9 cellular contexts compared by ENCODE assay signal in genomic region chrX:40651620-40652223, GRCh38. TPM values are rescaled to one million over a fixed set of nuclear protein-coding genes. Genes with fewer than 3 reads are reported as not detected.
DNase-seq lines count a peak whose midpoint lies in the region; ATAC-seq and TF ChIP-seq lines count a peak whose summit lies in the region.
"Had no signal": no experiment of that assay in that cellular context is flagged by ENCODE, and none has a peak within 500 bp of the region (broad histone marks: within the 10 kb centered on the region; RNA-seq: fewer than 3 reads in every experiment).

No MANE protein-coding gene starts in this region.

- H3K4me3 ChIP-seq in fibroblast of mammary gland (ENCODE audit: control insufficient read depth, low read depth, low read length) (no peak overlapping the region), tibial nerve (no peak overlapping the region)

- H3K27me3 Mint-ChIP-seq in CD14-positive monocyte (ENCODE audit: low read depth in 3 of 3), result peaks cover 0 to 24% (median 0%) of the 10 kb centered on the region in 3 donors

- H3K4me1 ChIP-seq in tibial nerve, result peaks cover 0 to 4% (median 0%) of the 10 kb centered on the region in 4 donors

- no peak for TF ChIP-seq POLR2A in tibial nerve (IDR thresholded peaks at IDR 0.05)

- TF ChIP-seq EP300 in Ishikawa (IDR thresholded peaks at IDR 0.05; ENCODE audit: borderline replicate concordance) (no peak), tibial nerve (IDR thresholded peaks at IDR 0.05) (no peak)

- H3K4me1 Mint-ChIP-seq in CD14-positive monocyte, result no peaks in the 10 kb centered on the region

- H3K27me3 ChIP-seq in tibial nerve, result peaks cover 0 to 12% of the 10 kb centered on the region in 2 donors

- TF ChIP-seq RAD21 in Ishikawa (IDR thresholded peaks at IDR 0.05; ENCODE audit: low read depth), result peak; percentile 60

- H3K27ac ChIP-seq in tibial nerve, result no peak overlapping the region
- H3K27ac ChIP-seq: HL-60 had no signal

- peaks cover 0 to 1% (median 0%) of the 10 kb centered on the region in 7 donors for H3K9me3 Mint-ChIP-seq in CD14-positive monocyte

- peaks cover 0 to 3% (median 0%) of the 10 kb centered on the region in 3 donors for H3K36me3 ChIP-seq in tibial nerve

- WGBS in tibial nerve, 2 donors, result 2% methylated on average over 3 of the region's 3 CpGs

- no peak overlapping the region for H3K4me3 Mint-ChIP-seq in CD14-positive monocyte

- H3K27ac Mint-ChIP-seq in CD14-positive monocyte, result peak overlapping the region in 2 of 7 donors; percentile 2 to 53

- no peak for ATAC-seq in GM21529 (IDR thresholded peaks at IDR 0.05; ENCODE audit: unreplicated experiment)

- H3K9me3 ChIP-seq in tibial nerve, result no peaks in the 10 kb centered on the region

- H3K36me3 Mint-ChIP-seq in CD14-positive monocyte, result peaks cover 32 to 41% of the 10 kb centered on the region in 2 donors

- DNase-seq in CD14-positive monocyte (ENCODE audit: low spot score) (peak; percentile 47), OCI-M1 (lab: John Stamatoyannopoulos, UW) (peak; percentile 74), fibroblast of mammary gland (ENCODE audit: low read depth) (peak; percentile 73), nucleus accumbens (lab: John Stamatoyannopoulos, UW) (peak in 44 of 56 donors; percentile 0 to 75 (median 23)), tibial nerve (ENCODE audit: low spot score in 2 of 2) (peak; percentile 48 to 73)
- DNase-seq in activated T-cell treated with anti-CD3 and anti-CD28 coated beads, Interleukin-2, amount 50 U/mL, for 1 hour, result peak; percentile 68

- TF ChIP-seq CTCF in CD14-positive monocyte (IDR thresholded peaks at IDR 0.05) (peak; percentile 64), fibroblast of mammary gland (conservative IDR thresholded peaks at IDR 0.05; ENCODE audit: control insufficient read depth, insufficient read depth, low read depth, low read length) (peak; percentile 69), tibial nerve (IDR thresholded peaks at IDR 0.05) (peak; percentile 57 to 86 (median 83))

- intact Hi-C loops in CD14-positive monocyte (cut with micrococcal nuclease), result loop anchor here (10.0 kb wide), 2 partner anchors 83 to 143 kb away; partner anchors contain the start of gene MED14 (in 1 of the 2)

TF ChIP-seq in Ishikawa, 13 proteins besides CTCF, POLR2A, EP300 and RAD21:
- TF ChIP-seq ZBTB7A (IDR thresholded peaks at IDR 0.05; ENCODE audit: low read depth), result no peak
- no peak for TF ChIP-seq TCF12 (IDR thresholded peaks at IDR 0.05; ENCODE audit: low read depth)

RNA-seq across cellular contexts. Expression of gene CXorf38, which starts 4.4 kb away (rescaled TPM):
- polyA plus RNA-seq in CD14-positive monocyte, result 10 to 100 TPM; 39.5 to 51.2 TPM
- total RNA-seq in tibial nerve, result 10 to 100 TPM; 19.0 to 24.5 (median 21.4) TPM

RNA-seq across cellular contexts. Expression of gene MPC1L, which starts 28.5 kb away (rescaled TPM):
- polyA plus RNA-seq in CD14-positive monocyte, result not detected
- total RNA-seq in tibial nerve, result not detected

Comparison
In these comparisons a context has a peak if more than half of its experiments do, and no peak if none do; other contexts are left out.
1. DNase-seq: peak in every context shown above with its lines; median percentile 74 in OCI-M1; 73 in fibroblast of mammary gland; 68 in activated T-cell treated with anti-CD3 and anti-CD28 coated beads, Interleukin-2, amount 50 U/mL, for 1 hour; 60 in tibial nerve; 47 in CD14-positive monocyte; 23 in nucleus accumbens.